21 cellular contexts compared by ENCODE assay signal in genomic region chrX:45300638-45301037, GRCh38.
"Had no signal": no experiment of that assay in that cellular context is flagged by ENCODE, and none has a peak within 500 bp of the region (broad histone marks: within the 10 kb centered on the region; RNA-seq: fewer than 3 reads in every experiment).

No MANE protein-coding gene starts in this region.

- ATAC-seq: activated CD8-positive, alpha-beta T cell treated with anti-CD3 and anti-CD28 coated beads for 36 hours; activated T-cell treated with anti-CD3 and anti-CD28 coated beads, Interleukin-2, amount 50 U/mL, for 72 hours; T-helper 17 cell had no signal

- H3K27ac ChIP-seq: PC-9 had no signal

- FAIRE-seq: TTC549 had no signal

- H2AFZ ChIP-seq: PC-9 had no signal

- H3K4me3 ChIP-seq: MG63, PC-9 had no signal

- H3K27me3 ChIP-seq: MG63 had no signal

- H3K36me3 ChIP-seq: MG63 had no signal

- DNase-seq: activated CD4-positive, alpha-beta T cell treated with anti-CD3 and anti-CD28 coated beads for 4 hours; activated CD8-positive, alpha-beta memory T cell treated with anti-CD3 and anti-CD28 coated beads, Interleukin-2, amount 50 U/mL, for 4 hours; activated CD8-positive, alpha-beta T cell treated with anti-CD3 and anti-CD28 coated beads for 36 hours; activated gamma-delta T cell treated with Interleukin-2 at 50 U/mL for 16 hours; activated naive CD4-positive, alpha-beta T cell treated with anti-CD3 and anti-CD28 coated beads, Interleukin-2, amount 10 ng/mL, durations not matched to agents 7 days and 5 days; activated naive CD8-positive, alpha-beta T cell treated with anti-CD3 and anti-CD28 coated beads for 36 hours; activated T-cell treated with anti-CD3 and anti-CD28 coated beads, Interleukin-2, amount 50 U/mL, for 72 hours; caudate nucleus; Kasumi-1; MG63; NCI-H1105; NCI-H1436; NCI-H1694 treated with DMSO at 0.1 percent for 48 hours; NCI-H2081; NCI-H524; NCI-H774; PC-9; SIG-M5; T-helper 17 cell; T-helper 9 cell had no signal

- H3K4me2 ChIP-seq: PC-9 had no signal

- H3K9me3 ChIP-seq: MG63 had no signal
